8 cellular contexts compared by ENCODE assay signal in genomic region chr5:140563554-140563953, GRCh38. TPM values are rescaled to one million over a fixed set of nuclear protein-coding genes. Genes with fewer than 3 reads are reported as not detected.
DNase-seq lines count a peak whose midpoint lies in the region; ATAC-seq and TF ChIP-seq lines count a peak whose summit lies in the region.

No MANE protein-coding gene starts in this region.

- in situ Hi-C loops in brain microvascular endothelial cell (cut with HindIII; ENCODE audit: low pct_ligation_motif_present, low sequenced_read_pairs): no loop called here

- H3K27me3 Mint-ChIP-seq in stimulated activated naive CD8-positive, alpha-beta T cell treated with anti-CD3 and anti-CD28 coated beads, Interleukin-15, Interleukin-2, amounts not matched to agents 100 ng/mL and 50 ng/mL, for 24 hours: no peaks in the 10 kb centered on the region

- peaks cover 43% of the 10 kb centered on the region for H3K4me1 Mint-ChIP-seq in stimulated activated naive CD8-positive, alpha-beta T cell treated with anti-CD3 and anti-CD28 coated beads, Interleukin-15, Interleukin-2, amounts not matched to agents 100 ng/mL and 50 ng/mL, for 24 hours (ENCODE audit: low read depth)

- no peaks in the 10 kb centered on the region for H3K9me3 ChIP-seq in mononuclear cell (ENCODE audit: low read depth, low read length)

- no peak for TF ChIP-seq CTCF in brain microvascular endothelial cell (IDR thresholded peaks at IDR 0.05; ENCODE audit: low read depth, low read length, missing control alignments)

- H3K27ac ChIP-seq in brain microvascular endothelial cell: no peak overlapping the region

- ATAC-seq in stimulated activated naive CD8-positive, alpha-beta T cell treated with anti-CD3 and anti-CD28 coated beads, Interleukin-15, Interleukin-2, amounts not matched to agents 100 U/mL and 50 U/mL, for 24 hours: no peak
- ATAC-seq in HG03565 (IDR thresholded peaks at IDR 0.05; ENCODE audit: unreplicated experiment): no peak

- peaks cover 36% of the 10 kb centered on the region for H3K36me3 Mint-ChIP-seq in stimulated activated naive CD8-positive, alpha-beta T cell treated with anti-CD3 and anti-CD28 coated beads, Interleukin-15, Interleukin-2, amounts not matched to agents 100 ng/mL and 50 ng/mL, for 24 hours (ENCODE audit: low read depth)

- peaks cover 7% of the 10 kb centered on the region for H3K36me3 ChIP-seq in brain microvascular endothelial cell (replicated peaks)

- peak overlapping the region; percentile 99 for H3K4me3 Mint-ChIP-seq in stimulated activated naive CD8-positive, alpha-beta T cell treated with anti-CD3 and anti-CD28 coated beads, Interleukin-15, Interleukin-2, amounts not matched to agents 100 ng/mL and 50 ng/mL, for 24 hours

- H3K4me1 ChIP-seq in mononuclear cell (ENCODE audit: insufficient read depth, low read length): peaks cover 39% of the 10 kb centered on the region

- H3K27me3 ChIP-seq in brain microvascular endothelial cell (replicated peaks): no peaks in the 10 kb centered on the region
- no peaks in the 10 kb centered on the region for H3K27me3 ChIP-seq in mononuclear cell (ENCODE audit: insufficient read depth, low read length)

- H3K9me3 Mint-ChIP-seq in stimulated activated naive CD8-positive, alpha-beta T cell treated with anti-CD3 and anti-CD28 coated beads, Interleukin-15, Interleukin-2, amounts not matched to agents 100 ng/mL and 50 ng/mL, for 24 hours: no peaks in the 10 kb centered on the region

- H3K4me3 ChIP-seq in brain microvascular endothelial cell (ENCODE audit: low read depth, low read length) (peak overlapping the region; percentile 96), mononuclear cell (ENCODE audit: low read length) (peak overlapping the region; percentile 77)

- peak overlapping the region; percentile 81 for H3K27ac Mint-ChIP-seq in stimulated activated naive CD8-positive, alpha-beta T cell treated with anti-CD3 and anti-CD28 coated beads, Interleukin-15, Interleukin-2, amounts not matched to agents 100 ng/mL and 50 ng/mL, for 24 hours

- DNase-seq in stimulated activated naive CD8-positive, alpha-beta T cell treated with anti-CD3 and anti-CD28 coated beads, Interleukin-15, Interleukin-2, amounts not matched to agents 100 U/mL and 50 U/mL, for 24 hours: no peak
- no peak for DNase-seq in brain microvascular endothelial cell
- DNase-seq in DMS79 (lab: John Stamatoyannopoulos, UW): no peak
- DNase-seq in LoVo (ENCODE audit: low spot score): no peak
- no peak for DNase-seq in GDM1 (lab: John Stamatoyannopoulos, UW)

RNA-seq across cellular contexts. Expression of gene APBB3, which starts 0.8 kb away (rescaled TPM):
- total RNA-seq in mononuclear cell: 24.2 TPM

RNA-seq across cellular contexts. Expression of gene SLC35A4, which starts 1.1 kb away (rescaled TPM):
- total RNA-seq in mononuclear cell: 13.1 TPM

RNA-seq across cellular contexts. Expression of gene SRA1, which starts 6.3 kb away (rescaled TPM):
- 21.2 TPM for total RNA-seq in mononuclear cell

RNA-seq across cellular contexts. Expression of gene EIF4EBP3, which starts 16.1 kb away (rescaled TPM):
- total RNA-seq in mononuclear cell: 4.0 TPM
